ENCODE assay signal across 8 cellular contexts in the genomic region with DNA sequence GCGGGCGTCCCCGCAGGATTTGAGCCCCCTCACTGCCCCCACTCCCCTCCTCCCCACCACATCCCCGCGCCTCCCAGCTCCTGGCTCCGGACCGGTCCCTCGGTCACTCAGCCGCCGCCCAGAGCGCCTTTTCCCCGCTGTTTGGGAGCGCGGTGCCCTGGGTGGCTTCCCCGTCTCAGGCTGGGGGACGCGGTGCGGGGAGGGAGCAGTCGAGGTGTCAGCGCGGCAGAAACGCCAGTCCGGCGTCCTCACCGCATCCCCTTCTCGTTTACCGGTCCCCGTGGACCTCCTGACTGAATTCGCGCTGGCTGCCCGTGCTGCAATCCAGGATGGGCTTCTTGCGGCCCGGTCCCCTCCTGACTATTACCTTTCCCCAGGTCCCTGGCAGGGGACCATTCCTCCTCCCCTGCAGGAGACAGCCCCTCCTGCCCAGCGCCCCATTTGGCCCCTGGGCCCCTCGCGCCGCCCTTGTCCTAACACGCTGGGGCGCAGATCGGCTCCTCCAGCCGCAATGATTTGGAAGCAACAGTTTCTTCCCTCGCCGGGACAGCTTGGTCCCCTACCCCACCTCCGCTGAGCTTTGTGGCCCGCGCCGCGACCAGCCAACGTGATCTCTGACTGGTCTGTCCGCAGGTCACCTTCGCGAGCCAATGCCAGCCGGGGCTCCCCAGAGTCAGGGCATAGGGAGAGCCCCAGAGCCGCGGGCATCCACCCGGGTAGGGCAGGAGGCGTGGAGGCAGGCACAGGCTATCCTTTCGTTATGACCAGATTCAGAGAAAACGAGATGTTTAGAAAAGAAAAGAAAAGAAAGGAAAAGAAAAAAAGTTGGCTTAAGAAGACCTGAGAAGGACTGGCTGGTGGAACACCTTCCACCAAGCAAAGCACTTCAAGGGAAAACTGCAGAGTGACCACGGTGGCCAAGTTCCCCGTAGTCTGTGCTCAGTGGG. TPM values are rescaled to one million over a fixed set of nuclear protein-coding genes. Genes with fewer than 3 reads are reported as not detected.
DNase-seq lines count a peak whose midpoint lies in the region; ATAC-seq, FAIRE-seq and TF ChIP-seq lines count a peak whose summit lies in the region.

No MANE protein-coding gene starts in this region.

- TSS peak; percentile 61 for BruUV-seq in GM12878 (replicated peaks; lab: Mats Ljungman, UMichigan)

- SMC1A ChIA-PET in GM12878 (lab: Charles Lee; ENCODE audit: uncharacterized antibody, unreplicated experiment): interaction anchor here (1.1 to 7.2 kb wide), 6 partner anchors 12 to 67 kb away, joined by 3 to 73 read pairs (median 34); no protein-coding TSS in a partner anchor

- POLR2A ChIA-PET in GM12878 (lab: Charles Lee): interaction anchor here (1.0 to 4.6 kb wide), 5 partner anchors 12 to 62 kb away, joined by 3 to 53 read pairs (median 14); no protein-coding TSS in a partner anchor

- H3K4me1 ChIP-seq in GM12878 (ENCODE audit: control insufficient read depth, insufficient read depth, low read length) (peaks cover 19% of the 10 kb centered on the region), suprapubic skin (peaks cover 49% of the 10 kb centered on the region)

- under 1% methylated on average over 57 of the region's 61 CpGs for WGBS in GM12878 (ENCODE audit: insufficient coverage, insufficient replicate concordance, low lambda C conversion rate, missing lambda C conversion rate)
- WGBS in suprapubic skin: 2% methylated on average over 56 of the region's 61 CpGs

- RAD21 ChIA-PET in GM12878 (lab: Charles Lee; ENCODE audit: unreplicated experiment): interaction anchor here (0.6 to 3.8 kb wide), 13 partner anchors 12 to 212 kb away, joined by 3 to 54 read pairs (median 5); partner anchors contain the start of gene MARCHF6

- H3K79me2 ChIP-seq in GM12878 (ENCODE audit: control insufficient read depth, insufficient read depth, low read length): peaks cover 67% of the 10 kb centered on the region

- H3K36me3 ChIP-seq in GM12878 (ENCODE audit: control insufficient read depth in 2 of 2, insufficient read depth in 2 of 2, low read length in 1 of 2) (no peaks in the 10 kb centered on the region; a peak in 1 of 4 replicates), suprapubic skin (no peaks in the 10 kb centered on the region)

- no peak for FAIRE-seq in GM12878 (lab: Jason Lieb, UNC)

- no peak overlapping the region for H2AFZ ChIP-seq in GM12878 (ENCODE audit: control insufficient read depth, low read depth, low read length)

- peak overlapping the region; percentile 74 for H3K9ac ChIP-seq in GM12878 (ENCODE audit: control insufficient read depth, insufficient read depth, low read length)

- TF ChIP-seq EP300 in GM12878 (IDR thresholded peaks at IDR 0.05; ENCODE audit: borderline replicate concordance in 1 of 2, control insufficient read depth in 1 of 2, low read depth in 2 of 2, low read length in 2 of 2): no peak
- TF ChIP-seq EP300 in suprapubic skin (IDR thresholded peaks at IDR 0.05): no peak

- TF ChIP-seq CTCF in GM12878 (IDR thresholded peaks at IDR 0.05 in 2 of 3, conservative IDR thresholded peaks at IDR 0.05 in 1 of 3; ENCODE audit: control insufficient read depth in 2 of 3, extremely low read depth in 1 of 3, insufficient read depth in 1 of 3, low read depth in 3 of 3, low read length in 3 of 3) (no peak), suprapubic skin (IDR thresholded peaks at IDR 0.05) (no peak)

- no peak for TF ChIP-seq RAD21 in GM12878 (IDR thresholded peaks at IDR 0.05; ENCODE audit: insufficient read depth, low read depth, low read length)

- H3K4me3 ChIP-seq in Jurkat, Clone E6-1 (ENCODE audit: low read length): peak overlapping the region; percentile 65
- H3K4me3 ChIP-seq in GM12878 (peak overlapping the region; percentile 87), suprapubic skin (peak overlapping the region; percentile 81)

- H3K27ac ChIP-seq in GM12878 (ENCODE audit: control insufficient read depth, insufficient read depth) (peak overlapping the region; percentile 85), suprapubic skin (peak overlapping the region; percentile 86), caudate nucleus (ENCODE audit: low read depth, low read length) (no peak overlapping the region)

- peak; percentile 53 for TF ChIP-seq POLR2A in GM12878 (IDR thresholded peaks at IDR 0.05; ENCODE audit: low read depth, low read length)
- no peak for TF ChIP-seq POLR2A in suprapubic skin (IDR thresholded peaks at IDR 0.05)

- H3K9me3 ChIP-seq in GM12878 (replicated peaks; ENCODE audit: control insufficient read depth, insufficient read depth, low read length) (no peaks in the 10 kb centered on the region), suprapubic skin (no peaks in the 10 kb centered on the region)

- peak overlapping the region; percentile 88 for H3K4me2 ChIP-seq in GM12878 (ENCODE audit: control insufficient read depth, insufficient read depth)

- H3K27me3 ChIP-seq in GM12878 (replicated peaks in 1 of 2; ENCODE audit: control insufficient read depth in 2 of 2, insufficient read depth in 2 of 2, low read length in 1 of 2): no peaks in the 10 kb centered on the region
- peaks cover 30% of the 10 kb centered on the region for H3K27me3 ChIP-seq in suprapubic skin

- DNase-seq in Caki2 (ENCODE audit: low read depth): peak; percentile 35
- DNase-seq in Jurkat, Clone E6-1 (ENCODE audit: low read depth, low spot score): no peak
- no peak for DNase-seq in GM12878 (ENCODE audit: low read depth, low spot score)
- DNase-seq in left kidney (ENCODE audit: low read depth, low spot score): peak; percentile 42
- no peak for DNase-seq in suprapubic skin (ENCODE audit: low spot score in 2 of 2)
- no peak for DNase-seq in caudate nucleus (lab: John Stamatoyannopoulos, UW)
- DNase-seq in DMS114 treated with DMSO at 0.1 percent for 48 hours (lab: John Stamatoyannopoulos, UW; ENCODE audit: unreplicated experiment): no peak

- in situ Hi-C loops in Caki2 (cut with HindIII; ENCODE audit: low pct_unique_long_range_greater_than_20kb, low sequenced_read_pairs): no loop called here
- in situ Hi-C loops in GM12878 (cut with MboI): no loop called here

- H4K20me1 ChIP-seq in GM12878 (ENCODE audit: control insufficient read depth, insufficient read depth): no peaks in the 10 kb centered on the region; the same call in 1 of the 2 replicates

- CTCF ChIA-PET in GM12878 (lab: Yijun Ruan, JAX): interaction anchor here (1.4 to 6.5 kb wide), 4 partner anchors 12 to 63 kb away, joined by 3 to 62 read pairs (median 27); no protein-coding TSS in a partner anchor

- intact Hi-C loops in GM12878 (cut with micrococcal nuclease; ENCODE audit: unreplicated experiment): loop anchor here (1.0 to 5.0 kb wide), 3 partner anchors 14 to 73 kb away; no protein-coding TSS in a partner anchor

- ATAC-seq in GM12878: peak; percentile 12
- no peak for ATAC-seq in HG03342 (IDR thresholded peaks at IDR 0.05; ENCODE audit: unreplicated experiment)

TF ChIP-seq in GM12878, 131 proteins besides CTCF, POLR2A, EP300 and RAD21 (continues in another document):
- TF ChIP-seq MXI1 (IDR thresholded peaks at IDR 0.05; ENCODE audit: low read depth, low read length): 0 out of 2 replicates have a peak, but pooled peaks have one; percentile 0
- no peak for TF ChIP-seq BCL11A (IDR thresholded peaks at IDR 0.05; ENCODE audit: low read depth, low read length)
- TF ChIP-seq E2F8 (IDR thresholded peaks at IDR 0.05; ENCODE audit: low read depth, partially characterized antibody): peak; percentile 27
- TF ChIP-seq CHD1 (IDR thresholded peaks at IDR 0.05; ENCODE audit: low read depth, low read length): 0 out of 2 replicates have a peak, but pooled peaks have one; percentile 64
- TF ChIP-seq ZNF384 (IDR thresholded peaks at IDR 0.05; ENCODE audit: borderline replicate concordance, low read depth, low read length): no peak
- TF ChIP-seq ZNF24 (IDR thresholded peaks at IDR 0.05): no peak
- peak; percentile 9 for TF ChIP-seq HDAC6 (IDR thresholded peaks at IDR 0.05; ENCODE audit: unreplicated experiment)

RNA-seq across cellular contexts. Expression of gene ANKRD33B, which starts 1.2 kb away (rescaled TPM):
- 8.5 and 9.3 TPM in 2 replicates for total RNA-seq in Caki2 (2014; rRNA removed; shearing (Covaris generic); ENCODE audit: low replicate concordance)
- polyA plus RNA-seq in Jurkat, Clone E6-1 (2012; ENCODE audit: insufficient read depth, insufficient read length): 6.0 TPM
- total RNA-seq in GM12878 (2013; cell fraction: nucleolus; rRNA removed): 51.1 and 53.7 TPM in 2 replicates
- total RNA-seq in GM12878 (2014; rRNA removed): 17.0 and 18.6 TPM in 2 replicates
- 20.3 and 20.4 TPM in 2 replicates for total RNA-seq in GM12878 (2014; rRNA removed; fragmentation: Illumina TruSeq; extraction: Trizol)
- total RNA-seq in GM12878 (2021): 58.4 and 61.6 TPM in 2 replicates
- 12.2 TPM for polyA plus RNA-seq in GM12878 (2011; ENCODE audit: low read depth)
- polyA plus RNA-seq in GM12878 (2011; rRNA removed): 11.0 and 12.7 TPM in 2 replicates
- 16.9 and 17.7 TPM in 2 replicates for polyA plus RNA-seq in GM12878 (2011; cell fraction: cytosol; rRNA removed)
- 24.0 and 29.2 TPM in 2 replicates for polyA plus RNA-seq in GM12878 (2011; cell fraction: nucleus; rRNA removed)
- polyA plus RNA-seq in GM12878 (2012): 19.6 TPM in 2 replicates
- polyA plus RNA-seq in GM12878 (2014; fragmentation: Illumina TruSeq; extraction: Trizol): 22.7 and 27.0 TPM in 2 replicates
- 1 to 10 TPM; 5.9 to 6.1 TPM for polyA plus RNA-seq in GM12878 (2014; fragmentation: Nextera tagmentation; extraction: Ambion mirVana)
- 19.6 and 20.7 TPM in 2 replicates for polyA plus RNA-seq in GM12878 (2014; rRNA removed)
- polyA plus RNA-seq in GM12878 (2016; fragmentation: Nextera tagmentation; extraction: Ambion mirVana): 1 to 10 TPM; 4.9 to 9.5 TPM
- polyA minus RNA-seq in GM12878 (2011; rRNA and poly(A)+ RNA removed): 42.2 and 53.6 TPM in 2 replicates
- polyA minus RNA-seq in GM12878 (2011; cell fraction: cytosol; rRNA and poly(A)+ RNA removed): 28.3 and 29.6 TPM in 2 replicates
- 13.7 and 27.7 TPM in 2 replicates for polyA minus RNA-seq in GM12878 (2011; cell fraction: nucleus; rRNA and poly(A)+ RNA removed)
- total RNA-seq in suprapubic skin: 10 to 100 TPM; 16.7 to 27.0 (median 24.8) TPM

Comparison
In these comparisons a context has a peak if more than half of its experiments do, and no peak if none do; other contexts are left out.
1. DNase-seq: peak in Caki2 (single experiment) and left kidney (single experiment); none in Jurkat, Clone E6-1 (single experiment), GM12878 (single experiment), suprapubic skin (0 of 2), caudate nucleus (0 of 61) and DMS114 treated with DMSO at 0.1 percent for 48 hours (single experiment).
2. Peak in every context shown above with its lines, with median percentiles within 50 percentile points of each other: H3K4me3 ChIP-seq.